8 cellular contexts compared by ENCODE assay signal in genomic region chr20:11891827-11892521, GRCh38. TPM values are rescaled to one million over a fixed set of nuclear protein-coding genes. Genes with fewer than 3 reads are reported as not detected.
DNase-seq lines count a peak whose midpoint lies in the region; ATAC-seq and TF ChIP-seq lines count a peak whose summit lies in the region.

No MANE protein-coding gene starts in this region.

- H3K4me3 ChIP-seq in thyroid gland (replicated peaks in 1 of 3): peak overlapping the region; percentile 2 to 79 (median 13)

- no peaks in the 10 kb centered on the region for H3K36me3 ChIP-seq in thyroid gland

- H3K27ac Mint-ChIP-seq in naive B cell: peak overlapping the region in 5 of 6 donors; percentile 58 to 81 (median 70)

- no peaks in the 10 kb centered on the region for H3K27me3 ChIP-seq in thyroid gland

- H3K36me3 Mint-ChIP-seq in naive B cell: no peaks in the 10 kb centered on the region

- peak overlapping the region; percentile 87 to 95 (median 87) for H3K27ac ChIP-seq in thyroid gland

- peaks cover 15 to 22% (median 15%) of the 10 kb centered on the region in 3 donors for H3K4me1 Mint-ChIP-seq in naive B cell

- ATAC-seq in HG03175 (IDR thresholded peaks at IDR 0.05; ENCODE audit: unreplicated experiment) (peak; percentile 46), naive B cell (ENCODE audit: low read depth in 2 of 2) (peak; percentile 46 to 52)

- DNase-seq in activated T-cell treated with anti-CD3 and anti-CD28 coated beads for 24 hours (ENCODE audit: low read depth) (peak; percentile 29), NCI-H524 (lab: John Stamatoyannopoulos, UW) (peak; percentile 73 to 86), fibroblast of peridontal ligament (ENCODE audit: extremely low read depth) (peak; percentile 68), naive B cell (peak; percentile 48), thyroid gland (peak; percentile 78 to 79)
- DNase-seq in activated T-cell treated with anti-CD3 and anti-CD28 coated beads, Interleukin-2, amount 50 U/mL, for 1 hour: no peak
- DNase-seq in activated CD8-positive, alpha-beta memory T cell treated with anti-CD3 and anti-CD28 coated beads, Interleukin-2, amount 50 U/mL, for 4 hours: peak; percentile 15

- H3K27me3 Mint-ChIP-seq in naive B cell: peaks cover 8 to 20% (median 14%) of the 10 kb centered on the region in 3 donors

- H3K4me3 Mint-ChIP-seq in naive B cell: peak overlapping the region; percentile 80 to 96 (median 90)

- no peaks in the 10 kb centered on the region for H3K9me3 Mint-ChIP-seq in naive B cell

- intact Hi-C loops in thyroid gland (cut with DNase I): no loop called here

- TF ChIP-seq CTCF in thyroid gland (IDR thresholded peaks at IDR 0.05): no peak

- WGBS in thyroid gland, 2 donors: 0 to 2% methylated on average over 16 of the region's 16 CpGs

- TF ChIP-seq POLR2A in thyroid gland (IDR thresholded peaks at IDR 0.05): peak in 1 of 2 donors; percentile 11

- H3K4me1 ChIP-seq in thyroid gland: peaks cover 30% of the 10 kb centered on the region in 2 donors

- no peaks in the 10 kb centered on the region for H3K9me3 ChIP-seq in thyroid gland

RNA-seq across cellular contexts. Expression of gene BTBD3, which starts 25.7 kb away (rescaled TPM):
- polyA plus RNA-seq in naive B cell (ENCODE audit: low read depth in 6 of 6): 1 to 10 TPM in 5 of 6 donors, under 1 TPM in 1; 0.45 to 3.3 (median 2.3) TPM
- 10 to 100 TPM; 31.8 to 41.8 (median 36.3) TPM for total RNA-seq in thyroid gland
